ENCODE assay signal across 1 cellular context in the genomic region with DNA sequence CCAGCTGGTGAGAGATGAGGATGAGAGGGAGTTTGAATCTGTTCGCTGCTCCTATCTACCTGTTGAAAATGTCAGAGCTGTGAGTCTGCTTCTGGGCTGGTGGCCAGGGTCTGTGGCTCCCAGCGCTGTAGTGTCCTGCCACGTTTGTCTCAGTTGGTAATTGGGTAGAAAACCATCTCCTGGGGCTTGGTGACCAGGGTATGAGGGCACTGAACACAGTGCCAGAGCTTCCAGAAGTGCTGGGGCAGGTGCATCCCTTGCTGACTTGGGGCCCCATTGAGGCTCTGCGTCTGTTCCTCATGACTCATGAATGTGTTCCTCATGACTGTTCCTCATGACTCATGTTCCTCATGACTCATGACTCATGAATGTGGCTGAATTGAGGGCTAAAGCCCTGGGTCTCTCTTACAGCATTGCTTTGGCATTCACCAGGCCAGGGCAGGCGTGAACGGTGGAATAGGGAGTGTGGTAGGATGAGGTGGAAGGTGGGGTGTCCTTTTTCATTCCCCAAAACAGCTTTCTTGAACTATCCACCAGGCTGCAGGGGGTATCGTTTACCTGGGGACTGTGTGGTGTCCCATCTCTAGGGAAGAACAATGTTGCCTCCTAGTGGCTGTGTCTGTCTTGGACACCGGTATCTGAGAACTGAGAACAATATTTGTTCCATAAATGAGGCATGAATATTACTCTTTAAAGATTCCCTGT.
A peak's percentile ranks its signal among the peaks of the same experiment; 100 is the strongest.
TF ChIP-seq lines count a peak whose summit lies in the region.

No MANE protein-coding gene starts in this region.

TF ChIP-seq in K562, 482 proteins besides CTCF, POLR2A, EP300 and RAD21 (continued from another document and continues in another):
- TF ChIP-seq, protein P1, sequence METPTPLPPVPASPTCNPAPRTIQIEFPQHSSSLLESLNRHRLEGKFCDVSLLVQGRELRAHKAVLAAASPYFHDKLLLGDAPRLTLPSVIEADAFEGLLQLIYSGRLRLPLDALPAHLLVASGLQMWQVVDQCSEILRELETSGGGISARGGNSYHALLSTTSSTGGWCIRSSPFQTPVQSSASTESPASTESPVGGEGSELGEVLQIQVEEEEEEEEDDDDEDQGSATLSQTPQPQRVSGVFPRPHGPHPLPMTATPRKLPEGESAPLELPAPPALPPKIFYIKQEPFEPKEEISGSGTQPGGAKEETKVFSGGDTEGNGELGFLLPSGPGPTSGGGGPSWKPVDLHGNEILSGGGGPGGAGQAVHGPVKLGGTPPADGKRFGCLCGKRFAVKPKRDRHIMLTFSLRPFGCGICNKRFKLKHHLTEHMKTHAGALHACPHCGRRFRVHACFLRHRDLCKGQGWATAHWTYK (CRISPR knock-in tag; IDR thresholded peaks at IDR 0.05) = peak; percentile 64; the same call in 1 of the 2 replicates
- TF ChIP-seq TAF9B (IDR thresholded peaks at IDR 0.05; ENCODE audit: partially characterized antibody) = peak; percentile 92
- no peak; the same call in 1 of the 2 replicates for TF ChIP-seq ZKSCAN1 (IDR thresholded peaks at IDR 0.05; ENCODE audit: low read depth, low read length)
- no peak for TF ChIP-seq CBX5 (IDR thresholded peaks at IDR 0.05; ENCODE audit: borderline replicate concordance, low read depth)
- TF ChIP-seq ZNF699 (CRISPR knock-in tag; IDR thresholded peaks at IDR 0.05; ENCODE audit: insufficient replicate concordance) = no peak
- TF ChIP-seq BHLHE40 (IDR thresholded peaks at IDR 0.05; ENCODE audit: low read length) = no peak
- no peak for TF ChIP-seq FIP1L1 (IDR thresholded peaks at IDR 0.05; ENCODE audit: low read depth, low read length, poor library complexity, severe bottlenecking)
- no peak for TF ChIP-seq PHB (CRISPR knock-in tag; IDR thresholded peaks at IDR 0.05)
- peak; percentile 93 for TF ChIP-seq ADNP (tag; IDR thresholded peaks at IDR 0.05)
- TF ChIP-seq SMARCB1 (IDR thresholded peaks at IDR 0.05; ENCODE audit: insufficient read length, low read depth) = no peak
- TF ChIP-seq, protein P2, sequence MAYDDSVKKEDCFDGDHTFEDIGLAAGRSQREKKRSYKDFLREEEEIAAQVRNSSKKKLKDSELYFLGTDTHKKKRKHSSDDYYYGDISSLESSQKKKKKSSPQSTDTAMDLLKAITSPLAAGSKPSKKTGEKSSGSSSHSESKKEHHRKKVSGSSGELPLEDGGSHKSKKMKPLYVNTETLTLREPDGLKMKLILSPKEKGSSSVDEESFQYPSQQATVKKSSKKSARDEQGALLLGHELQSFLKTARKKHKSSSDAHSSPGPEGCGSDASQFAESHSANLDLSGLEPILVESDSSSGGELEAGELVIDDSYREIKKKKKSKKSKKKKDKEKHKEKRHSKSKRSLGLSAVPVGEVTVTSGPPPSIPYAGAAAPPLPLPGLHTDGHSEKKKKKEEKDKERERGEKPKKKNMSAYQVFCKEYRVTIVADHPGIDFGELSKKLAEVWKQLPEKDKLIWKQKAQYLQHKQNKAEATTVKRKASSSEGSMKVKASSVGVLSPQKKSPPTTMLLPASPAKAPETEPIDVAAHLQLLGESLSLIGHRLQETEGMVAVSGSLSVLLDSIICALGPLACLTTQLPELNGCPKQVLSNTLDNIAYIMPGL (CRISPR knock-in tag; IDR thresholded peaks at IDR 0.05) = no peak
- TF ChIP-seq, protein P3, sequence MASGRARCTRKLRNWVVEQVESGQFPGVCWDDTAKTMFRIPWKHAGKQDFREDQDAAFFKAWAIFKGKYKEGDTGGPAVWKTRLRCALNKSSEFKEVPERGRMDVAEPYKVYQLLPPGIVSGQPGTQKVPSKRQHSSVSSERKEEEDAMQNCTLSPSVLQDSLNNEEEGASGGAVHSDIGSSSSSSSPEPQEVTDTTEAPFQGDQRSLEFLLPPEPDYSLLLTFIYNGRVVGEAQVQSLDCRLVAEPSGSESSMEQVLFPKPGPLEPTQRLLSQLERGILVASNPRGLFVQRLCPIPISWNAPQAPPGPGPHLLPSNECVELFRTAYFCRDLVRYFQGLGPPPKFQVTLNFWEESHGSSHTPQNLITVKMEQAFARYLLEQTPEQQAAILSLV (tag; IDR thresholded peaks at IDR 0.05) = no peak
- TF ChIP-seq TEAD1 (CRISPR knock-in tag; IDR thresholded peaks at IDR 0.05) = peak; percentile 98 to 100
- TF ChIP-seq GABPB2 (CRISPR knock-in tag; conservative IDR thresholded peaks at IDR 0.05) = no peak
- no peak for TF ChIP-seq ESRRA (IDR thresholded peaks at IDR 0.05; ENCODE audit: borderline replicate concordance, low read depth)
- no peak for TF ChIP-seq MCM3 (IDR thresholded peaks at IDR 0.05)
- TF ChIP-seq SMARCC2 (IDR thresholded peaks at IDR 0.05; ENCODE audit: low read depth) = peak; percentile 98
- TF ChIP-seq, protein P4, sequence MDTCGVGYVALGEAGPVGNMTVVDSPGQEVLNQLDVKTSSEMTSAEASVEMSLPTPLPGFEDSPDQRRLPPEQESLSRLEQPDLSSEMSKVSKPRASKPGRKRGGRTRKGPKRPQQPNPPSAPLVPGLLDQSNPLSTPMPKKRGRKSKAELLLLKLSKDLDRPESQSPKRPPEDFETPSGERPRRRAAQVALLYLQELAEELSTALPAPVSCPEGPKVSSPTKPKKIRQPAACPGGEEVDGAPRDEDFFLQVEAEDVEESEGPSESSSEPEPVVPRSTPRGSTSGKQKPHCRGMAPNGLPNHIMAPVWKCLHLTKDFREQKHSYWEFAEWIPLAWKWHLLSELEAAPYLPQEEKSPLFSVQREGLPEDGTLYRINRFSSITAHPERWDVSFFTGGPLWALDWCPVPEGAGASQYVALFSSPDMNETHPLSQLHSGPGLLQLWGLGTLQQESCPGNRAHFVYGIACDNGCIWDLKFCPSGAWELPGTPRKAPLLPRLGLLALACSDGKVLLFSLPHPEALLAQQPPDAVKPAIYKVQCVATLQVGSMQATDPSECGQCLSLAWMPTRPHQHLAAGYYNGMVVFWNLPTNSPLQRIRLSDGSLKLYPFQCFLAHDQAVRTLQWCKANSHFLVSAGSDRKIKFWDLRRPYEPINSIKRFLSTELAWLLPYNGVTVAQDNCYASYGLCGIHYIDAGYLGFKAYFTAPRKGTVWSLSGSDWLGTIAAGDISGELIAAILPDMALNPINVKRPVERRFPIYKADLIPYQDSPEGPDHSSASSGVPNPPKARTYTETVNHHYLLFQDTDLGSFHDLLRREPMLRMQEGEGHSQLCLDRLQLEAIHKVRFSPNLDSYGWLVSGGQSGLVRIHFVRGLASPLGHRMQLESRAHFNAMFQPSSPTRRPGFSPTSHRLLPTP (IDR thresholded peaks at IDR 0.05; ENCODE audit: borderline replicate concordance, extremely low read depth, insufficient read length) = no peak
- TF ChIP-seq, protein P5, sequence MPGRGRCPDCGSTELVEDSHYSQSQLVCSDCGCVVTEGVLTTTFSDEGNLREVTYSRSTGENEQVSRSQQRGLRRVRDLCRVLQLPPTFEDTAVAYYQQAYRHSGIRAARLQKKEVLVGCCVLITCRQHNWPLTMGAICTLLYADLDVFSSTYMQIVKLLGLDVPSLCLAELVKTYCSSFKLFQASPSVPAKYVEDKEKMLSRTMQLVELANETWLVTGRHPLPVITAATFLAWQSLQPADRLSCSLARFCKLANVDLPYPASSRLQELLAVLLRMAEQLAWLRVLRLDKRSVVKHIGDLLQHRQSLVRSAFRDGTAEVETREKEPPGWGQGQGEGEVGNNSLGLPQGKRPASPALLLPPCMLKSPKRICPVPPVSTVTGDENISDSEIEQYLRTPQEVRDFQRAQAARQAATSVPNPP (IDR thresholded peaks at IDR 0.05; ENCODE audit: borderline replicate concordance, insufficient read depth, insufficient read length) = no peak
- TF ChIP-seq MEIS2 (IDR thresholded peaks at IDR 0.05; ENCODE audit: partially characterized antibody) = no peak
- TF ChIP-seq TEAD4 (IDR thresholded peaks at IDR 0.05; ENCODE audit: low read length) = peak; percentile 96
- TF ChIP-seq TEAD4 (CRISPR knock-in tag; IDR thresholded peaks at IDR 0.05; ENCODE audit: borderline replicate concordance) = no peak; the same call in 1 of the 2 replicates
- no peak for TF ChIP-seq NFATC3 (IDR thresholded peaks at IDR 0.05)
- TF ChIP-seq NR4A1 (CRISPR knock-in tag; IDR thresholded peaks at IDR 0.05) = no peak
- peak; percentile 70; the same call in 1 of the 2 replicates for TF ChIP-seq NR4A1 (tag; IDR thresholded peaks at IDR 0.05)
- TF ChIP-seq KHSRP (IDR thresholded peaks at IDR 0.05) = no peak
- no peak for TF ChIP-seq POLR3A (IDR thresholded peaks at IDR 0.05; ENCODE audit: borderline replicate concordance, extremely low read depth, insufficient read depth, insufficient read length)
- TF ChIP-seq ZNF253 (CRISPR knock-in tag; conservative IDR thresholded peaks at IDR 0.05) = no peak
- no peak for TF ChIP-seq SAFB2 (IDR thresholded peaks at IDR 0.05; ENCODE audit: borderline replicate concordance, low read depth, low read length, severe bottlenecking)
- 0 out of 2 replicates have a peak, but pooled peaks have one; percentile 2 for TF ChIP-seq ZSCAN32 (CRISPR knock-in tag; IDR thresholded peaks at IDR 0.05)
- TF ChIP-seq, protein P6, sequence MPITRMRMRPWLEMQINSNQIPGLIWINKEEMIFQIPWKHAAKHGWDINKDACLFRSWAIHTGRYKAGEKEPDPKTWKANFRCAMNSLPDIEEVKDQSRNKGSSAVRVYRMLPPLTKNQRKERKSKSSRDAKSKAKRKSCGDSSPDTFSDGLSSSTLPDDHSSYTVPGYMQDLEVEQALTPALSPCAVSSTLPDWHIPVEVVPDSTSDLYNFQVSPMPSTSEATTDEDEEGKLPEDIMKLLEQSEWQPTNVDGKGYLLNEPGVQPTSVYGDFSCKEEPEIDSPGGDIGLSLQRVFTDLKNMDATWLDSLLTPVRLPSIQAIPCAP (CRISPR knock-in tag; IDR thresholded peaks at IDR 0.05; ENCODE audit: borderline replicate concordance) = no peak
- TF ChIP-seq, protein P7, sequence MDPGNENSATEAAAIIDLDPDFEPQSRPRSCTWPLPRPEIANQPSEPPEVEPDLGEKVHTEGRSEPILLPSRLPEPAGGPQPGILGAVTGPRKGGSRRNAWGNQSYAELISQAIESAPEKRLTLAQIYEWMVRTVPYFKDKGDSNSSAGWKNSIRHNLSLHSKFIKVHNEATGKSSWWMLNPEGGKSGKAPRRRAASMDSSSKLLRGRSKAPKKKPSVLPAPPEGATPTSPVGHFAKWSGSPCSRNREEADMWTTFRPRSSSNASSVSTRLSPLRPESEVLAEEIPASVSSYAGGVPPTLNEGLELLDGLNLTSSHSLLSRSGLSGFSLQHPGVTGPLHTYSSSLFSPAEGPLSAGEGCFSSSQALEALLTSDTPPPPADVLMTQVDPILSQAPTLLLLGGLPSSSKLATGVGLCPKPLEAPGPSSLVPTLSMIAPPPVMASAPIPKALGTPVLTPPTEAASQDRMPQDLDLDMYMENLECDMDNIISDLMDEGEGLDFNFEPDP (CRISPR knock-in tag; IDR thresholded peaks at IDR 0.05) = no peak
- TF ChIP-seq TFAM (CRISPR knock-in tag; conservative IDR thresholded peaks at IDR 0.05) = no peak
- peak; percentile 97 for TF ChIP-seq MAFG (tag; conservative IDR thresholded peaks at IDR 0.05)
- no peak for TF ChIP-seq SP2 (IDR thresholded peaks at IDR 0.05; ENCODE audit: extremely low read depth, low read depth, low read length, poor library complexity, severe bottlenecking)
- TF ChIP-seq ETV6 (IDR thresholded peaks at IDR 0.05; ENCODE audit: borderline replicate concordance in 1 of 2, low read depth in 2 of 2, low read length in 1 of 2) = no peak
- TF ChIP-seq ETV6 (CRISPR knock-in tag; IDR thresholded peaks at IDR 0.05; ENCODE audit: borderline replicate concordance) = no peak
- no peak for TF ChIP-seq NFIX (CRISPR knock-in tag; IDR thresholded peaks at IDR 0.05; ENCODE audit: low read depth)
- no peak for TF ChIP-seq ZNF217 (CRISPR knock-in tag; IDR thresholded peaks at IDR 0.05)
- TF ChIP-seq ZNF263 (CRISPR knock-in tag; IDR thresholded peaks at IDR 0.05; ENCODE audit: borderline replicate concordance) = no peak
- TF ChIP-seq, protein P8, sequence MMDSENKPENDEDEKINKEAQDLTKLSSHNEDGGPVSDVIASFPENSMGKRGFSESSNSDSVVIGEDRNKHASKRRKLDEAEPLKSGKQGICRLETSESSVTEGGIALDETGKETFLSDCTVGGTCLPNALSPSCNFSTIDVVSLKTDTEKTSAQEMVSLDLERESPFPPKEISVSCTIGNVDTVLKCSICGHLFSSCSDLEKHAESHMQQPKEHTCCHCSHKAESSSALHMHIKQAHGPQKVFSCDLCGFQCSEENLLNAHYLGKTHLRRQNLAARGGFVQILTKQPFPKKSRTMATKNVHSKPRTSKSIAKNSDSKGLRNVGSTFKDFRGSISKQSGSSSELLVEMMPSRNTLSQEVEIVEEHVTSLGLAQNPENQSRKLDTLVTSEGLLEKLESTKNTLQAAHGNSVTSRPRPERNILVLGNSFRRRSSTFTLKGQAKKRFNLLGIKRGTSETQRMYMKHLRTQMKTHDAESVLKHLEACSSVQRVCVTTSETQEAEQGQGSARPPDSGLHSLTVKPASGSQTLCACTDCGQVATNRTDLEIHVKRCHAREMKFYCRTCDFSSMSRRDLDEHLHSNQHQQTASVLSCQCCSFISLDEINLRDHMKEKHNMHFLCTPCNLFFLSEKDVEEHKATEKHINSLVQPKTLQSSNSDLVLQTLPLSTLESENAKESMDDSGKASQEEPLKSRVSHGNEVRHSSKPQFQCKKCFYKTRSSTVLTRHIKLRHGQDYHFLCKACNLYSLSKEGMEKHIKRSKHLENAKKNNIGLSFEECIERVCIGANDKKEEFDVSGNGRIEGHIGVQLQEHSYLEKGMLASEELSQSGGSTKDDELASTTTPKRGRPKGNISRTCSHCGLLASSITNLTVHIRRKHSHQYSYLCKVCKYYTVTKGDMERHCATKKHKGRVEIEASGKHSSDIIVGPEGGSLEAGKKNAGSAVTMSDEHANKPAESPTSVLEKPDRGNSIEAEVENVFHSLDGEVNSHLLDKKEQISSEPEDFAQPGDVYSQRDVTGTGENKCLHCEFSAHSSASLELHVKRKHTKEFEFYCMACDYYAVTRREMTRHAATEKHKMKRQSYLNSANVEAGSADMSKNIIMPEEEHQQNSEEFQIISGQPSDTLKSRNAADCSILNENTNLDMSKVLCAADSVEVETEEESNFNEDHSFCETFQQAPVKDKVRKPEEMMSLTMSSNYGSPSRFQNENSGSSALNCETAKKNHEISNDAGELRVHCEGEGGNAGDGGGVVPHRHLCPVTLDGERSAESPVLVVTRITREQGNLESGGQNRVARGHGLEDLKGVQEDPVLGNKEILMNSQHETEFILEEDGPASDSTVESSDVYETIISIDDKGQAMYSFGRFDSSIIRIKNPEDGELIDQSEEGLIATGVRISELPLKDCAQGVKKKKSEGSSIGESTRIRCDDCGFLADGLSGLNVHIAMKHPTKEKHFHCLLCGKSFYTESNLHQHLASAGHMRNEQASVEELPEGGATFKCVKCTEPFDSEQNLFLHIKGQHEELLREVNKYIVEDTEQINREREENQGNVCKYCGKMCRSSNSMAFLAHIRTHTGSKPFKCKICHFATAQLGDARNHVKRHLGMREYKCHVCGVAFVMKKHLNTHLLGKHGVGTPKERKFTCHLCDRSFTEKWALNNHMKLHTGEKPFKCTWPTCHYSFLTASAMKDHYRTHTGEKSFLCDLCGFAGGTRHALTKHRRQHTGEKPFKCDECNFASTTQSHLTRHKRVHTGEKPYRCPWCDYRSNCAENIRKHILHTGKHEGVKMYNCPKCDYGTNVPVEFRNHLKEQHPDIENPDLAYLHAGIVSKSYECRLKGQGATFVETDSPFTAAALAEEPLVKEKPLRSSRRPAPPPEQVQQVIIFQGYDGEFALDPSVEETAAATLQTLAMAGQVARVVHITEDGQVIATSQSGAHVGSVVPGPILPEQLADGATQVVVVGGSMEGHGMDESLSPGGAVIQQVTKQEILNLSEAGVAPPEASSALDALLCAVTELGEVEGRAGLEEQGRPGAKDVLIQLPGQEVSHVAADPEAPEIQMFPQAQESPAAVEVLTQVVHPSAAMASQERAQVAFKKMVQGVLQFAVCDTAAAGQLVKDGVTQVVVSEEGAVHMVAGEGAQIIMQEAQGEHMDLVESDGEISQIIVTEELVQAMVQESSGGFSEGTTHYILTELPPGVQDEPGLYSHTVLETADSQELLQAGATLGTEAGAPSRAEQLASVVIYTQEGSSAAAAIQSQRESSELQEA (IDR thresholded peaks at IDR 0.05; ENCODE audit: low read depth) = no peak
- TF ChIP-seq ZBTB7A (IDR thresholded peaks at IDR 0.05; ENCODE audit: borderline replicate concordance, control insufficient read depth, low read depth, low read length) = no peak
